ENCODE assay signal across 8 cellular contexts in genomic region chr2:45643543-45644542, GRCh38. TPM values are rescaled to one million over a fixed set of nuclear protein-coding genes. Genes with fewer than 3 reads are reported as not detected.
DNase-seq lines count a peak whose midpoint lies in the region; ATAC-seq and TF ChIP-seq lines count a peak whose summit lies in the region.

No MANE protein-coding gene starts in this region.

- H3K4me3 Mint-ChIP-seq in endothelial cell (ENCODE audit: unreplicated experiment), result no peak overlapping the region

- H3K27me3 Mint-ChIP-seq in endothelial cell (ENCODE audit: unreplicated experiment), result peaks cover 12% of the 10 kb centered on the region

- no peaks in the 10 kb centered on the region for H3K9me3 Mint-ChIP-seq in endothelial cell (ENCODE audit: unreplicated experiment)

- no peak overlapping the region for H3K27ac Mint-ChIP-seq in endothelial cell (ENCODE audit: unreplicated experiment)

- peak; percentile 96 for TF ChIP-seq CTCF in endothelial cell (IDR thresholded peaks at IDR 0.05; ENCODE audit: unreplicated experiment)

- peak; percentile 70 for ATAC-seq in HG03025 (IDR thresholded peaks at IDR 0.05; ENCODE audit: low FRiP score, unreplicated experiment)

- peak; percentile 75 for DNase-seq in NCI-H82 (lab: John Stamatoyannopoulos, UW)
- DNase-seq in NCI-H82 treated with DMSO at 0.1 percent for 48 hours (lab: John Stamatoyannopoulos, UW; ENCODE audit: unreplicated experiment), result no peak
- DNase-seq in NCI-H460 (ENCODE audit: extremely low read depth, low read depth), result peak; percentile 57
- peak; percentile 49 to 70 (median 67) for DNase-seq in activated CD8-positive, alpha-beta memory T cell treated with anti-CD3 and anti-CD28 coated beads for 48 hours (ENCODE audit: low read depth in 2 of 3, low spot score in 2 of 3)
- DNase-seq in endothelial cell (ENCODE audit: low spot score), result peak; percentile 88
- DNase-seq in midbrain (lab: John Stamatoyannopoulos, UW), result peak; percentile 84
- DNase-seq in stimulated activated CD8-positive, alpha-beta memory T cell treated with anti-CD3 and anti-CD28 coated beads, Interleukin-2, amount 100 ng/mL, for 48 hours (ENCODE audit: low read depth in 2 of 2), result peak; percentile 60 to 63

- H3K36me3 Mint-ChIP-seq in endothelial cell (ENCODE audit: low read depth, unreplicated experiment), result peaks cover 4% of the 10 kb centered on the region

- peaks cover 2% of the 10 kb centered on the region for H3K4me1 Mint-ChIP-seq in endothelial cell (ENCODE audit: unreplicated experiment)

RNA-seq across cellular contexts. Expression of gene PRKCE, which starts 7.6 kb away (rescaled TPM):
- 9.5 and 10.3 TPM in 2 replicates for total RNA-seq in NCI-H460 (2014; rRNA removed; shearing (Covaris generic))
- 4.6 and 7.8 TPM in 2 replicates for polyA plus RNA-seq in NCI-H460 (2014; cell fraction: nucleus; rRNA removed)
- total RNA-seq in endothelial cell (ENCODE audit: unreplicated experiment), result 24.2 TPM

RNA-seq across cellular contexts. Expression of gene SRBD1, which starts 32.8 kb away (rescaled TPM):
- 12.6 and 14.1 TPM in 2 replicates for total RNA-seq in NCI-H460 (2014; rRNA removed; shearing (Covaris generic))
- polyA plus RNA-seq in NCI-H460 (2014; cell fraction: nucleus; rRNA removed), result 6.7 and 9.4 TPM in 2 replicates
- 18.2 TPM for total RNA-seq in endothelial cell (ENCODE audit: unreplicated experiment)
